Comparison of ENCODE assay signal across 20 cellular contexts in genomic region chr3:136678981-136679380, GRCh38.
DNase-seq lines count a peak whose midpoint lies in the region; ATAC-seq and TF ChIP-seq lines count a peak whose summit lies in the region.
"Had no signal": no experiment of that assay in that cellular context is flagged by ENCODE, and none has a peak within 500 bp of the region (broad histone marks: within the 10 kb centered on the region; RNA-seq: fewer than 3 reads in every experiment).

No MANE protein-coding gene starts in this region.

- no peak overlapping the region for H3K4me3 Mint-ChIP-seq in activated CD4-positive, alpha-beta T cell treated with anti-CD3 and anti-CD28 coated beads, Interleukin-2, amount 10 ng/mL, durations not matched to agents 24 days and 14 days
- H3K4me3 Mint-ChIP-seq in osteocyte (ENCODE audit: unreplicated experiment) = no peak overlapping the region

- peaks cover 5% of the 10 kb centered on the region for H4K20me1 ChIP-seq in GM23248 (ENCODE audit: insufficient read depth)

- H3K36me3 Mint-ChIP-seq in activated CD4-positive, alpha-beta T cell treated with anti-CD3 and anti-CD28 coated beads, Interleukin-2, amount 10 ng/mL, durations not matched to agents 24 days and 14 days (ENCODE audit: low read depth) = peaks cover 3% of the 10 kb centered on the region
- H3K36me3 Mint-ChIP-seq in osteocyte (ENCODE audit: unreplicated experiment) = no peaks in the 10 kb centered on the region

- no peaks in the 10 kb centered on the region for H3K9me3 ChIP-seq in GM23248 (ENCODE audit: low read depth)
- H3K9me3 ChIP-seq: A549 had no signal

- H3K27ac ChIP-seq in GM23248 = no peak overlapping the region
- H3K27ac ChIP-seq: A549, PC-9, SJCRH30 had no signal

- no peaks in the 10 kb centered on the region for H3K27me3 ChIP-seq in GM23248 (replicated peaks; ENCODE audit: insufficient read depth)
- H3K27me3 ChIP-seq: SJCRH30 had no signal

- TF ChIP-seq CTCF in astrocyte of the cerebellum (IDR thresholded peaks at IDR 0.05; ENCODE audit: low read depth, low read length, missing control alignments) (no peak), fibroblast of the aortic adventitia (IDR thresholded peaks at IDR 0.05; ENCODE audit: insufficient read depth, low read length) (no peak), osteocyte (IDR thresholded peaks at IDR 0.05) (no peak)

- in situ Hi-C loops in GM23248 (cut with MboI) (no loop called here), astrocyte of the cerebellum (cut with HindIII; ENCODE audit: low sequenced_read_pairs) (no loop called here)

- DNase-seq in AG20443 (ENCODE audit: low spot score) = peak; percentile 38
- peak; percentile 35 for DNase-seq in GM23248
- peak; percentile 75 for DNase-seq in astrocyte of the cerebellum (ENCODE audit: low read depth)
- peak; percentile 54 for DNase-seq in fibroblast of the aortic adventitia (ENCODE audit: low read depth)
- no peak for DNase-seq in activated CD4-positive, alpha-beta T cell treated with anti-CD3 and anti-CD28 coated beads, Interleukin-2, amount 10 ng/mL, durations not matched to agents 24 days and 14 days
- DNase-seq in osteocyte (ENCODE audit: extremely low spot score, unreplicated experiment) = no peak
- DNase-seq: AML-193, DMS79 treated with DMSO at 0.1 percent for 48 hours, GDM1, GOT3, KBM-7, NCI-H1417, NCI-H187, NCI-H2227 treated with DMSO at 0.1 percent for 48 hours, NCI-H526, PC-9, SJCRH30 had no signal

- peaks cover under 1% of the 10 kb centered on the region for H3K9me3 Mint-ChIP-seq in activated CD4-positive, alpha-beta T cell treated with anti-CD3 and anti-CD28 coated beads, Interleukin-2, amount 10 ng/mL, durations not matched to agents 24 days and 14 days
- H3K9me3 Mint-ChIP-seq in osteocyte (ENCODE audit: unreplicated experiment) = no peaks in the 10 kb centered on the region

- H3K4me1 ChIP-seq in GM23248 (ENCODE audit: insufficient read depth) = peaks cover 9% of the 10 kb centered on the region; the same call in 1 of the 2 replicates
- H3K4me1 ChIP-seq: A549, SJCRH30 had no signal

- H3F3A ChIP-seq in GM23248 (ENCODE audit: insufficient read depth) = peaks cover 6% of the 10 kb centered on the region; the same call in 1 of the 2 replicates

- no peak overlapping the region for H3K27ac Mint-ChIP-seq in activated CD4-positive, alpha-beta T cell treated with anti-CD3 and anti-CD28 coated beads, Interleukin-2, amount 10 ng/mL, durations not matched to agents 24 days and 14 days
- no peak overlapping the region for H3K27ac Mint-ChIP-seq in osteocyte (ENCODE audit: unreplicated experiment)

- H2AFZ ChIP-seq in GM23248 = no peak overlapping the region
- H2AFZ ChIP-seq: PC-9 had no signal

- H3K9me2 ChIP-seq in GM23248 (ENCODE audit: insufficient read depth) = no peaks in the 10 kb centered on the region

- peaks cover 6% of the 10 kb centered on the region for H3K4me1 Mint-ChIP-seq in activated CD4-positive, alpha-beta T cell treated with anti-CD3 and anti-CD28 coated beads, Interleukin-2, amount 10 ng/mL, durations not matched to agents 24 days and 14 days
- H3K4me1 Mint-ChIP-seq in osteocyte (ENCODE audit: unreplicated experiment) = peaks cover 14% of the 10 kb centered on the region

- no peak overlapping the region for H3K9ac ChIP-seq in GM23248

- WGBS in GM23248 (ENCODE audit: low coverage in 1 of 2, low lambda C conversion rate in 2 of 2, missing lambda C conversion rate in 2 of 2), 2 experiments = 97 to 99% methylated on average over 4 of the region's 4 CpGs

- no peak overlapping the region for H3K4me3 ChIP-seq in GM23248
- no peak overlapping the region for H3K4me3 ChIP-seq in astrocyte of the cerebellum (ENCODE audit: low read depth, low read length)
- no peak overlapping the region for H3K4me3 ChIP-seq in fibroblast of the aortic adventitia (ENCODE audit: low read depth, low read length)
- H3K4me3 ChIP-seq: A549, PC-9, SJCRH30 had no signal

- no peak overlapping the region for H3K4me2 ChIP-seq in GM23248 (ENCODE audit: unreplicated experiment)
- H3K4me2 ChIP-seq: A549, PC-9 had no signal

- intact Hi-C loops in activated CD4-positive, alpha-beta T cell treated with anti-CD3 and anti-CD28 coated beads, Interleukin-2, amount 10 ng/mL, durations not matched to agents 24 days and 14 days (cut with micrococcal nuclease) = no loop called here

- peaks cover 99% of the 10 kb centered on the region for H3K79me2 ChIP-seq in GM23248 (ENCODE audit: insufficient read depth)

- H3K36me3 ChIP-seq in GM23248 (ENCODE audit: low read depth) = no peaks in the 10 kb centered on the region
- H3K36me3 ChIP-seq: SJCRH30 had no signal

- no peaks in the 10 kb centered on the region for H3K27me3 Mint-ChIP-seq in activated CD4-positive, alpha-beta T cell treated with anti-CD3 and anti-CD28 coated beads, Interleukin-2, amount 10 ng/mL, durations not matched to agents 24 days and 14 days
- no peaks in the 10 kb centered on the region for H3K27me3 Mint-ChIP-seq in osteocyte (ENCODE audit: unreplicated experiment)

- ATAC-seq in HG03460 (IDR thresholded peaks at IDR 0.05; ENCODE audit: unreplicated experiment) = no peak
- ATAC-seq: A549, HCT116 had no signal

Comparison
In these comparisons a context has a peak if more than half of its experiments do, and no peak if none do; other contexts are left out.
1. DNase-seq: peak in AG20443 (single experiment), GM23248 (single experiment), astrocyte of the cerebellum (single experiment) and fibroblast of the aortic adventitia (single experiment); none in activated CD4-positive, alpha-beta T cell treated with anti-CD3 and anti-CD28 coated beads, Interleukin-2, amount 10 ng/mL, durations not matched to agents 24 days and 14 days (single experiment) and osteocyte (single experiment).